ENCODE assay signal across 25 cellular contexts in the genomic region with DNA sequence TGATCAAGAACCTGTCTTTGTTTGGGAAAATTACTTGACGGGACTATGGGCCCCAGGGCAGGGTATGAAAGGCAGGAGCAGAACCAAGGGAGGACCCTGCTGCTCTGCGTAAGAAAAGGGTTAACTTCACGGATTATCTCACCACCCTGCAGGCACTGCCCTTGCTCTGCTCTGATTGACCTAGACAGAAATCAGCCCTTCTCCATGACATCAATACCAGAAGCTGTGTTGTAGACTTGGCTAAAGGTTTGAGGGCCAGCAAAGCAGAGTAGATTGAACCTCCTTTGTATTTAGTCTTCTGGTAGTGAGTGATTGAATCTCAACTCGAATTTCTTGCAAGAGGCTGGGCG. TPM values are rescaled to one million over a fixed set of nuclear protein-coding genes. Genes with fewer than 3 reads are reported as not detected.
DNase-seq lines count a peak whose midpoint lies in the region; TF ChIP-seq lines count a peak whose summit lies in the region.
"Had no signal": no experiment of that assay in that cellular context is flagged by ENCODE, and none has a peak within 500 bp of the region (broad histone marks: within the 10 kb centered on the region; RNA-seq: fewer than 3 reads in every experiment).

No MANE protein-coding gene starts in this region.

- H3K27me3 Mint-ChIP-seq in brain (no peaks in the 10 kb centered on the region), neural progenitor cell (ENCODE audit: insufficient read depth, low read depth) (peaks cover 6% of the 10 kb centered on the region)
- peaks cover 10% of the 10 kb centered on the region for H3K27me3 Mint-ChIP-seq in activated CD4-positive, alpha-beta T cell treated with anti-CD3 and anti-CD28 coated beads, Interleukin-2, amount 10 ng/mL, durations not matched to agents 24 days and 14 days

- H3K36me3 ChIP-seq in neural progenitor cell, result no peaks in the 10 kb centered on the region
- no peaks in the 10 kb centered on the region for H3K36me3 ChIP-seq in prostate gland
- H3K36me3 ChIP-seq: BE2C had no signal

- H3K9me3 Mint-ChIP-seq in brain (no peaks in the 10 kb centered on the region), neural progenitor cell (no peaks in the 10 kb centered on the region)
- H3K9me3 Mint-ChIP-seq in activated CD4-positive, alpha-beta T cell treated with anti-CD3 and anti-CD28 coated beads, Interleukin-2, amount 10 ng/mL, durations not matched to agents 24 days and 14 days, result no peaks in the 10 kb centered on the region
- H3K9me3 Mint-ChIP-seq: CD8-positive, alpha-beta memory T cell; IgD-negative memory B cell had no signal

- peak overlapping the region; percentile 33 for H3K4me2 ChIP-seq in neural progenitor cell
- H3K4me2 ChIP-seq: KMS-11 had no signal

- H3K27ac Mint-ChIP-seq in brain (peak overlapping the region in 3 of 5 experiments; percentile 75 to 92 (median 91)), neural progenitor cell (peak overlapping the region; percentile 55)
- H3K27ac Mint-ChIP-seq in activated CD4-positive, alpha-beta T cell treated with anti-CD3 and anti-CD28 coated beads, Interleukin-2, amount 10 ng/mL, durations not matched to agents 24 days and 14 days, result no peak overlapping the region
- H3K27ac Mint-ChIP-seq: CD8-positive, alpha-beta memory T cell; IgD-negative memory B cell had no signal

- no peaks in the 10 kb centered on the region for H4K20me1 ChIP-seq in neural progenitor cell (ENCODE audit: low read depth)

- no peaks in the 10 kb centered on the region for H3K36me3 Mint-ChIP-seq in brain
- no peaks in the 10 kb centered on the region for H3K36me3 Mint-ChIP-seq in neural progenitor cell
- no peaks in the 10 kb centered on the region for H3K36me3 Mint-ChIP-seq in activated CD4-positive, alpha-beta T cell treated with anti-CD3 and anti-CD28 coated beads, Interleukin-2, amount 10 ng/mL, durations not matched to agents 24 days and 14 days (ENCODE audit: low read depth)
- H3K36me3 Mint-ChIP-seq: CD14-positive monocyte; CD8-positive, alpha-beta memory T cell; IgD-negative memory B cell had no signal

- H3K4me1 Mint-ChIP-seq in brain, result peaks cover 43% of the 10 kb centered on the region
- H3K4me1 Mint-ChIP-seq in neural progenitor cell, result peaks cover 40% of the 10 kb centered on the region
- H3K4me1 Mint-ChIP-seq in activated CD4-positive, alpha-beta T cell treated with anti-CD3 and anti-CD28 coated beads, Interleukin-2, amount 10 ng/mL, durations not matched to agents 24 days and 14 days, result peaks cover 2% of the 10 kb centered on the region
- H3K4me1 Mint-ChIP-seq: CD8-positive, alpha-beta memory T cell had no signal

- H3K4me3 Mint-ChIP-seq in brain, result peak overlapping the region in 1 of 5 experiments; percentile 17
- H3K4me3 Mint-ChIP-seq in neural progenitor cell, result no peak overlapping the region
- no peak overlapping the region for H3K4me3 Mint-ChIP-seq in activated CD4-positive, alpha-beta T cell treated with anti-CD3 and anti-CD28 coated beads, Interleukin-2, amount 10 ng/mL, durations not matched to agents 24 days and 14 days
- H3K4me3 Mint-ChIP-seq: CD14-positive monocyte; CD8-positive, alpha-beta memory T cell; IgD-negative memory B cell had no signal

- no peak for TF ChIP-seq POLR2A in prostate gland (IDR thresholded peaks at IDR 0.05)

- intact Hi-C loops in activated CD4-positive, alpha-beta T cell treated with anti-CD3 and anti-CD28 coated beads, Interleukin-2, amount 10 ng/mL, durations not matched to agents 24 days and 14 days (cut with micrococcal nuclease), result no loop called here
- intact Hi-C loops in prostate gland (cut with DNase I), result no loop called here

- peaks cover 8% of the 10 kb centered on the region for H3K4me1 ChIP-seq in neural progenitor cell
- no peaks in the 10 kb centered on the region for H3K4me1 ChIP-seq in prostate gland (replicated peaks)
- H3K4me1 ChIP-seq: BE2C had no signal

- H3K27ac ChIP-seq in neural progenitor cell, result no peak overlapping the region
- no peak overlapping the region for H3K27ac ChIP-seq in prostate gland
- H3K27ac ChIP-seq: 22Rv1, KMS-11 had no signal

- no peak overlapping the region for H2AFZ ChIP-seq in neural progenitor cell (replicated peaks)

- H3K9me3 ChIP-seq in neural progenitor cell (ENCODE audit: low read depth) (no peaks in the 10 kb centered on the region), prostate gland (no peaks in the 10 kb centered on the region)
- H3K9me3 ChIP-seq: BE2C had no signal

- H3K27me3 ChIP-seq in neural progenitor cell, result no peaks in the 10 kb centered on the region
- no peaks in the 10 kb centered on the region for H3K27me3 ChIP-seq in prostate gland (replicated peaks; ENCODE audit: insufficient read depth)
- H3K27me3 ChIP-seq: BE2C had no signal

- TF ChIP-seq CTCF in brain (conservative IDR thresholded peaks at IDR 0.05), result no peak
- TF ChIP-seq CTCF in neural progenitor cell (IDR thresholded peaks at IDR 0.05), result no peak
- no peak for TF ChIP-seq CTCF in prostate gland (IDR thresholded peaks at IDR 0.05)

- no peak overlapping the region for H3K4me3 ChIP-seq in neural progenitor cell
- H3K4me3 ChIP-seq in prostate gland, result no peak overlapping the region

- H3K9ac ChIP-seq in neural progenitor cell, result no peak overlapping the region
- H3K9ac ChIP-seq: KMS-11 had no signal

- DNase-seq in ELF-1 (ENCODE audit: low read depth, low spot score) (peak; percentile 80), NCI-H82 treated with DMSO at 0.1 percent for 48 hours (lab: John Stamatoyannopoulos, UW; ENCODE audit: unreplicated experiment) (peak; percentile 30), neural progenitor cell (ENCODE audit: low spot score) (no peak), NCI-H526 (lab: John Stamatoyannopoulos, UW) (no peak), NCI-H226 (no peak), prostate gland (ENCODE audit: low spot score) (no peak)
- no peak for DNase-seq in activated CD4-positive, alpha-beta T cell treated with anti-CD3 and anti-CD28 coated beads, Interleukin-2, amount 10 ng/mL, durations not matched to agents 24 days and 14 days
- DNase-seq: BE2C; CD8-positive, alpha-beta memory T cell; DMS 273 treated with DMSO at 0.1 percent for 48 hours; DMS79; EL; H7; MM.1S; NCI-H2029 treated with DMSO at 0.1 percent for 48 hours; NCI-H2227 treated with DMSO at 0.1 percent for 48 hours; NCI-H510A; NCI-H748 treated with DMSO at 0.1 percent for 48 hours; NK-92 treated with Interleukin-12 subunit alpha and Interleukin-12 subunit beta, amount 100 ng/mL, for 24 hours; PC-3 had no signal

- H3K79me2 ChIP-seq in neural progenitor cell (ENCODE audit: low read depth), result no peaks in the 10 kb centered on the region

- H3F3A ChIP-seq in neural progenitor cell (ENCODE audit: low read depth), result peaks cover 7% of the 10 kb centered on the region

- WGBS in prostate gland, result 83% methylated on average over 5 of the region's 5 CpGs

RNA-seq across cellular contexts. Expression of a gene that starts 52.9 kb away (rescaled TPM):
- polyA plus RNA-seq in brain (ENCODE audit: insufficient read depth, low read depth, low replicate concordance), result 1.3 TPM
- total RNA-seq in neural progenitor cell (ENCODE audit: low replicate concordance) (1.1 and 5.9 TPM in 2 replicates), prostate gland (1 to 10 TPM; 2.9 to 4.0 TPM)
- total RNA-seq in activated CD4-positive, alpha-beta T cell treated with anti-CD3 and anti-CD28 coated beads, Interleukin-2, amount 10 ng/mL, durations not matched to agents 24 days and 14 days, result 7.7 and 8.3 TPM in 2 replicates
- polyA plus RNA-seq: CD14-positive monocyte, IgD-negative memory B cell had no signal

Comparison
In these comparisons a context has a peak if more than half of its experiments do, and no peak if none do; other contexts are left out.
1. DNase-seq: peak in ELF-1 (single experiment) and NCI-H82 treated with DMSO at 0.1 percent for 48 hours (single experiment); none in neural progenitor cell (single experiment), NCI-H526 (0 of 2), NCI-H226 (single experiment), activated CD4-positive, alpha-beta T cell treated with anti-CD3 and anti-CD28 coated beads, Interleukin-2, amount 10 ng/mL, durations not matched to agents 24 days and 14 days (single experiment) and prostate gland (single experiment).